1 cellular context compared by ENCODE assay signal in genomic region chr1:240854367-240854766, GRCh38.
TF ChIP-seq lines count a peak whose summit lies in the region.

No MANE protein-coding gene starts in this region.

TF ChIP-seq in SK-N-SH treated with all-trans-retinoic acid at 6 μM for 48 hours, 23 proteins besides CTCF, POLR2A, EP300 and RAD21 (continued from another document):
- no peak for TF ChIP-seq POU6F1 (CRISPR knock-in tag; IDR thresholded peaks at IDR 0.05; ENCODE audit: borderline replicate concordance, low read depth)
TF ChIP-seq in SK-N-SH treated with all-trans-retinoic acid at 6 μM for 48 hours: peak in this region for 0.
